ENCODE assay signal across 1 cellular context in the genomic region with DNA sequence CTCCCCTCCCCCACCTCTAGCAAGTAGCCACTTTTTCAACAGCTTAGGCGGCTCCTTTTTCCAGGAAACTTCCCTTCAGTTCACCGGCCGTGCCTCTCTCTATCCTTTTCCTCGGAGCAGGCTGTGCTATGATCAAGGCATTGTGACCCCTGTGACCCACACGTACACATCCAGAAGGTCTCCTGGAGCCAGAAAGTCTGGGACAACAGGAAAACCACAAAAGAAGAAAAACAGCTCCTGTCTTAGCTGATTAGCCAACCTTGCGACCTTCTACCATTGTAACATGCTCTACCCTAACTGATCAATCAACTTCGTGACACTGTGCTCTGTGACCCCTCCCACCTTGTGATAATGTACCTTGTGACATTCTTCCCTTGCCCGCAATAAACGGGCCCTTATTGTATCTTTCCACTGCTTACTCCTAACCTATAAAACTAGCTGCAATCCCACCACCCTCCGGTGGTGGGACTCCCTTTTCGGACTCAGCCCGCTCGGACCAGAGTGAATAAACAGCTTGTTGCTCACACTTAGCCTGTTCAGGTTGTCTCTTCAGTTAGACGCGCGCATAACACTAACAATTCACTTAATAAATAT.
A peak's percentile ranks its signal among the peaks of the same experiment; 100 is the strongest.
TF ChIP-seq lines count a peak whose summit lies in the region.

No MANE protein-coding gene starts in this region.

TF ChIP-seq in HepG2, 621 proteins besides CTCF, POLR2A, EP300 and RAD21 (continued from another document and continues in another):
- TF ChIP-seq, protein P1, sequence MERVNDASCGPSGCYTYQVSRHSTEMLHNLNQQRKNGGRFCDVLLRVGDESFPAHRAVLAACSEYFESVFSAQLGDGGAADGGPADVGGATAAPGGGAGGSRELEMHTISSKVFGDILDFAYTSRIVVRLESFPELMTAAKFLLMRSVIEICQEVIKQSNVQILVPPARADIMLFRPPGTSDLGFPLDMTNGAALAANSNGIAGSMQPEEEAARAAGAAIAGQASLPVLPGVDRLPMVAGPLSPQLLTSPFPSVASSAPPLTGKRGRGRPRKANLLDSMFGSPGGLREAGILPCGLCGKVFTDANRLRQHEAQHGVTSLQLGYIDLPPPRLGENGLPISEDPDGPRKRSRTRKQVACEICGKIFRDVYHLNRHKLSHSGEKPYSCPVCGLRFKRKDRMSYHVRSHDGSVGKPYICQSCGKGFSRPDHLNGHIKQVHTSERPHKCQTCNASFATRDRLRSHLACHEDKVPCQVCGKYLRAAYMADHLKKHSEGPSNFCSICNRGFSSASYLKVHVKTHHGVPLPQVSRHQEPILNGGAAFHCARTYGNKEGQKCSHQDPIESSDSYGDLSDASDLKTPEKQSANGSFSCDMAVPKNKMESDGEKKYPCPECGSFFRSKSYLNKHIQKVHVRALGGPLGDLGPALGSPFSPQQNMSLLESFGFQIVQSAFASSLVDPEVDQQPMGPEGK (CRISPR knock-in tag; IDR thresholded peaks at IDR 0.05), result peak; percentile 66
- TF ChIP-seq, protein P2, sequence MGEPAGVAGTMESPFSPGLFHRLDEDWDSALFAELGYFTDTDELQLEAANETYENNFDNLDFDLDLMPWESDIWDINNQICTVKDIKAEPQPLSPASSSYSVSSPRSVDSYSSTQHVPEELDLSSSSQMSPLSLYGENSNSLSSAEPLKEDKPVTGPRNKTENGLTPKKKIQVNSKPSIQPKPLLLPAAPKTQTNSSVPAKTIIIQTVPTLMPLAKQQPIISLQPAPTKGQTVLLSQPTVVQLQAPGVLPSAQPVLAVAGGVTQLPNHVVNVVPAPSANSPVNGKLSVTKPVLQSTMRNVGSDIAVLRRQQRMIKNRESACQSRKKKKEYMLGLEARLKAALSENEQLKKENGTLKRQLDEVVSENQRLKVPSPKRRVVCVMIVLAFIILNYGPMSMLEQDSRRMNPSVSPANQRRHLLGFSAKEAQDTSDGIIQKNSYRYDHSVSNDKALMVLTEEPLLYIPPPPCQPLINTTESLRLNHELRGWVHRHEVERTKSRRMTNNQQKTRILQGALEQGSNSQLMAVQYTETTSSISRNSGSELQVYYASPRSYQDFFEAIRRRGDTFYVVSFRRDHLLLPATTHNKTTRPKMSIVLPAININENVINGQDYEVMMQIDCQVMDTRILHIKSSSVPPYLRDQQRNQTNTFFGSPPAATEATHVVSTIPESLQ (CRISPR knock-in tag; conservative IDR thresholded peaks at IDR 0.05), result no peak
- peak; percentile 78 for TF ChIP-seq TEAD3 (CRISPR knock-in tag; optimal IDR thresholded peaks at IDR 0.05; ENCODE audit: borderline replicate concordance)
- TF ChIP-seq ZNF790 (CRISPR knock-in tag; IDR thresholded peaks at IDR 0.05; ENCODE audit: borderline replicate concordance), result no peak
- no peak for TF ChIP-seq GPN1 (CRISPR knock-in tag; IDR thresholded peaks at IDR 0.05; ENCODE audit: borderline replicate concordance)
- peak; percentile 57 for TF ChIP-seq TOE1 (CRISPR knock-in tag; IDR thresholded peaks at IDR 0.05)
- TF ChIP-seq EZH2 (conservative IDR thresholded peaks at IDR 0.05; ENCODE audit: low read depth, low read length), result no peak
- no peak for TF ChIP-seq ZNF761 (CRISPR knock-in tag; conservative IDR thresholded peaks at IDR 0.05)
- TF ChIP-seq, protein P3, sequence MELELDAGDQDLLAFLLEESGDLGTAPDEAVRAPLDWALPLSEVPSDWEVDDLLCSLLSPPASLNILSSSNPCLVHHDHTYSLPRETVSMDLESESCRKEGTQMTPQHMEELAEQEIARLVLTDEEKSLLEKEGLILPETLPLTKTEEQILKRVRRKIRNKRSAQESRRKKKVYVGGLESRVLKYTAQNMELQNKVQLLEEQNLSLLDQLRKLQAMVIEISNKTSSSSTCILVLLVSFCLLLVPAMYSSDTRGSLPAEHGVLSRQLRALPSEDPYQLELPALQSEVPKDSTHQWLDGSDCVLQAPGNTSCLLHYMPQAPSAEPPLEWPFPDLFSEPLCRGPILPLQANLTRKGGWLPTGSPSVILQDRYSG (CRISPR knock-in tag; IDR thresholded peaks at IDR 0.05), result no peak; the same call in 1 of the 2 replicates
- no peak for TF ChIP-seq ZNF644 (CRISPR knock-in tag; IDR thresholded peaks at IDR 0.05; ENCODE audit: low read depth)
- TF ChIP-seq, protein P4, sequence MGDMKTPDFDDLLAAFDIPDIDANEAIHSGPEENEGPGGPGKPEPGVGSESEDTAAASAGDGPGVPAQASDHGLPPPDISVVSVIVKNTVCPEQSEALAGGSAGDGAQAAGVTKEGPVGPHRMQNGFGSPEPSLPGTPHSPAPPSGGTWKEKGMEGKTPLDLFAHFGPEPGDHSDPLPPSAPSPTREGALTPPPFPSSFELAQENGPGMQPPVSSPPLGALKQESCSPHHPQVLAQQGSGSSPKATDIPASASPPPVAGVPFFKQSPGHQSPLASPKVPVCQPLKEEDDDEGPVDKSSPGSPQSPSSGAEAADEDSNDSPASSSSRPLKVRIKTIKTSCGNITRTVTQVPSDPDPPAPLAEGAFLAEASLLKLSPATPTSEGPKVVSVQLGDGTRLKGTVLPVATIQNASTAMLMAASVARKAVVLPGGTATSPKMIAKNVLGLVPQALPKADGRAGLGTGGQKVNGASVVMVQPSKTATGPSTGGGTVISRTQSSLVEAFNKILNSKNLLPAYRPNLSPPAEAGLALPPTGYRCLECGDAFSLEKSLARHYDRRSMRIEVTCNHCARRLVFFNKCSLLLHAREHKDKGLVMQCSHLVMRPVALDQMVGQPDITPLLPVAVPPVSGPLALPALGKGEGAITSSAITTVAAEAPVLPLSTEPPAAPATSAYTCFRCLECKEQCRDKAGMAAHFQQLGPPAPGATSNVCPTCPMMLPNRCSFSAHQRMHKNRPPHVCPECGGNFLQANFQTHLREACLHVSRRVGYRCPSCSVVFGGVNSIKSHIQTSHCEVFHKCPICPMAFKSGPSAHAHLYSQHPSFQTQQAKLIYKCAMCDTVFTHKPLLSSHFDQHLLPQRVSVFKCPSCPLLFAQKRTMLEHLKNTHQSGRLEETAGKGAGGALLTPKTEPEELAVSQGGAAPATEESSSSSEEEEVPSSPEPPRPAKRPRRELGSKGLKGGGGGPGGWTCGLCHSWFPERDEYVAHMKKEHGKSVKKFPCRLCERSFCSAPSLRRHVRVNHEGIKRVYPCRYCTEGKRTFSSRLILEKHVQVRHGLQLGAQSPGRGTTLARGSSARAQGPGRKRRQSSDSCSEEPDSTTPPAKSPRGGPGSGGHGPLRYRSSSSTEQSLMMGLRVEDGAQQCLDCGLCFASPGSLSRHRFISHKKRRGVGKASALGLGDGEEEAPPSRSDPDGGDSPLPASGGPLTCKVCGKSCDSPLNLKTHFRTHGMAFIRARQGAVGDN (CRISPR knock-in tag; IDR thresholded peaks at IDR 0.05), result no peak; the same call in 1 of the 2 replicates
- TF ChIP-seq EED (CRISPR knock-in tag; IDR thresholded peaks at IDR 0.05), result no peak
- no peak for TF ChIP-seq MAFK (conservative IDR thresholded peaks at IDR 0.05 in 1 of 2, IDR thresholded peaks at IDR 0.05 in 1 of 2; ENCODE audit: low read length in 2 of 2)
- TF ChIP-seq ATF7 (IDR thresholded peaks at IDR 0.05), result 0 out of 2 replicates have a peak, but pooled peaks have one; percentile 6
- TF ChIP-seq ATF7 (CRISPR knock-in tag; IDR thresholded peaks at IDR 0.05), result no peak
- no peak for TF ChIP-seq REXO4 (CRISPR knock-in tag; IDR thresholded peaks at IDR 0.05; ENCODE audit: borderline replicate concordance)
- peak; percentile 70; the same call in 1 of the 2 replicates for TF ChIP-seq ZNF772 (CRISPR knock-in tag; IDR thresholded peaks at IDR 0.05)
- TF ChIP-seq, protein P5, sequence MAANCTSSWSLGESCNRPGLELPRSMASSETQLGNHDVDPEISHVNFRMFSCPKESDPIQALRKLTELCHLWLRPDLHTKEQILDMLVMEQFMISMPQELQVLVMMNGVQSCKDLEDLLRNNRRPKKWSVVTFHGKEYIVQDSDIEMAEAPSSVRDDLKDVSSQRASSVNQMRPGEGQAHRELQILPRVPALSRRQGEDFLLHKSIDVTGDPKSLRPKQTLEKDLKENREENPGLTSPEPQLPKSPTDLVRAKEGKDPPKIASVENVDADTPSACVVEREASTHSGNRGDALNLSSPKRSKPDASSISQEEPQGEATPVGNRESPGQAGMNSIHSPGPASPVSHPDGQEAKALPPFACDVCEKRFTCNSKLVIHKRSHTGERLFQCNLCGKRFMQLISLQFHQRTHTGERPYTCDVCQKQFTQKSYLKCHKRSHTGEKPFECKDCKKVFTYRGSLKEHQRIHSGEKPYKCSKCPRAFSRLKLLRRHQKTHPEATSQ (CRISPR knock-in tag; IDR thresholded peaks at IDR 0.05; ENCODE audit: borderline replicate concordance), result no peak
- no peak for TF ChIP-seq CBX1 (IDR thresholded peaks at IDR 0.05; ENCODE audit: low read depth)
- TF ChIP-seq, protein P6, sequence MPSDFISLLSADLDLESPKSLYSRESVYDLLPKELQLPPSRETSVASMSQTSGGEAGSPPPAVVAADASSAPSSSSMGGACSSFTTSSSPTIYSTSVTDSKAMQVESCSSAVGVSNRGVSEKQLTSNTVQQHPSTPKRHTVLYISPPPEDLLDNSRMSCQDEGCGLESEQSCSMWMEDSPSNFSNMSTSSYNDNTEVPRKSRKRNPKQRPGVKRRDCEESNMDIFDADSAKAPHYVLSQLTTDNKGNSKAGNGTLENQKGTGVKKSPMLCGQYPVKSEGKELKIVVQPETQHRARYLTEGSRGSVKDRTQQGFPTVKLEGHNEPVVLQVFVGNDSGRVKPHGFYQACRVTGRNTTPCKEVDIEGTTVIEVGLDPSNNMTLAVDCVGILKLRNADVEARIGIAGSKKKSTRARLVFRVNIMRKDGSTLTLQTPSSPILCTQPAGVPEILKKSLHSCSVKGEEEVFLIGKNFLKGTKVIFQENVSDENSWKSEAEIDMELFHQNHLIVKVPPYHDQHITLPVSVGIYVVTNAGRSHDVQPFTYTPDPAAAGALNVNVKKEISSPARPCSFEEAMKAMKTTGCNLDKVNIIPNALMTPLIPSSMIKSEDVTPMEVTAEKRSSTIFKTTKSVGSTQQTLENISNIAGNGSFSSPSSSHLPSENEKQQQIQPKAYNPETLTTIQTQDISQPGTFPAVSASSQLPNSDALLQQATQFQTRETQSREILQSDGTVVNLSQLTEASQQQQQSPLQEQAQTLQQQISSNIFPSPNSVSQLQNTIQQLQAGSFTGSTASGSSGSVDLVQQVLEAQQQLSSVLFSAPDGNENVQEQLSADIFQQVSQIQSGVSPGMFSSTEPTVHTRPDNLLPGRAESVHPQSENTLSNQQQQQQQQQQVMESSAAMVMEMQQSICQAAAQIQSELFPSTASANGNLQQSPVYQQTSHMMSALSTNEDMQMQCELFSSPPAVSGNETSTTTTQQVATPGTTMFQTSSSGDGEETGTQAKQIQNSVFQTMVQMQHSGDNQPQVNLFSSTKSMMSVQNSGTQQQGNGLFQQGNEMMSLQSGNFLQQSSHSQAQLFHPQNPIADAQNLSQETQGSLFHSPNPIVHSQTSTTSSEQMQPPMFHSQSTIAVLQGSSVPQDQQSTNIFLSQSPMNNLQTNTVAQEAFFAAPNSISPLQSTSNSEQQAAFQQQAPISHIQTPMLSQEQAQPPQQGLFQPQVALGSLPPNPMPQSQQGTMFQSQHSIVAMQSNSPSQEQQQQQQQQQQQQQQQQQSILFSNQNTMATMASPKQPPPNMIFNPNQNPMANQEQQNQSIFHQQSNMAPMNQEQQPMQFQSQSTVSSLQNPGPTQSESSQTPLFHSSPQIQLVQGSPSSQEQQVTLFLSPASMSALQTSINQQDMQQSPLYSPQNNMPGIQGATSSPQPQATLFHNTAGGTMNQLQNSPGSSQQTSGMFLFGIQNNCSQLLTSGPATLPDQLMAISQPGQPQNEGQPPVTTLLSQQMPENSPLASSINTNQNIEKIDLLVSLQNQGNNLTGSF (CRISPR knock-in tag; IDR thresholded peaks at IDR 0.05), result no peak
- 0 out of 2 replicates have a peak, but pooled peaks have one; percentile 15 for TF ChIP-seq ZBTB38 (CRISPR knock-in tag; IDR thresholded peaks at IDR 0.05)
- TF ChIP-seq ZNF256 (CRISPR knock-in tag; conservative IDR thresholded peaks at IDR 0.05), result no peak
- no peak for TF ChIP-seq PHB2 (IDR thresholded peaks at IDR 0.05; ENCODE audit: partially characterized antibody)
- no peak for TF ChIP-seq NCOA1 (CRISPR knock-in tag; IDR thresholded peaks at IDR 0.05)
- TF ChIP-seq KLF9 (CRISPR knock-in tag; IDR thresholded peaks at IDR 0.05; ENCODE audit: low read depth), result 0 out of 2 replicates have a peak, but pooled peaks have one; percentile 50
- no peak for TF ChIP-seq NFRKB (IDR thresholded peaks at IDR 0.05)
- TF ChIP-seq ZNF558 (CRISPR knock-in tag; IDR thresholded peaks at IDR 0.05; ENCODE audit: borderline replicate concordance), result no peak
- TF ChIP-seq CC2D1A (CRISPR knock-in tag; IDR thresholded peaks at IDR 0.05), result no peak
- TF ChIP-seq, protein P7, sequence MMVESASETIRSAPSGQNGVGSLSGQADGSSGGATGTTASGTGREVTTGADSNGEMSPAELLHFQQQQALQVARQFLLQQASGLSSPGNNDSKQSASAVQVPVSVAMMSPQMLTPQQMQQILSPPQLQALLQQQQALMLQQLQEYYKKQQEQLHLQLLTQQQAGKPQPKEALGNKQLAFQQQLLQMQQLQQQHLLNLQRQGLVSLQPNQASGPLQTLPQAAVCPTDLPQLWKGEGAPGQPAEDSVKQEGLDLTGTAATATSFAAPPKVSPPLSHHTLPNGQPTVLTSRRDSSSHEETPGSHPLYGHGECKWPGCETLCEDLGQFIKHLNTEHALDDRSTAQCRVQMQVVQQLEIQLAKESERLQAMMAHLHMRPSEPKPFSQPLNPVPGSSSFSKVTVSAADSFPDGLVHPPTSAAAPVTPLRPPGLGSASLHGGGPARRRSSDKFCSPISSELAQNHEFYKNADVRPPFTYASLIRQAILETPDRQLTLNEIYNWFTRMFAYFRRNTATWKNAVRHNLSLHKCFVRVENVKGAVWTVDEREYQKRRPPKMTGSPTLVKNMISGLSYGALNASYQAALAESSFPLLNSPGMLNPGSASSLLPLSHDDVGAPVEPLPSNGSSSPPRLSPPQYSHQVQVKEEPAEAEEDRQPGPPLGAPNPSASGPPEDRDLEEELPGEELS (CRISPR knock-in tag; IDR thresholded peaks at IDR 0.05), result peak; percentile 85
- TF ChIP-seq CAMTA2 (CRISPR knock-in tag; IDR thresholded peaks at IDR 0.05; ENCODE audit: borderline replicate concordance), result no peak
- no peak for TF ChIP-seq ZFP36 (IDR thresholded peaks at IDR 0.05; ENCODE audit: borderline replicate concordance, low read depth, low read length, partially characterized antibody)
- peak; percentile 90 for TF ChIP-seq SOX5 (CRISPR knock-in tag; IDR thresholded peaks at IDR 0.05; ENCODE audit: borderline replicate concordance)
- TF ChIP-seq, protein P8, sequence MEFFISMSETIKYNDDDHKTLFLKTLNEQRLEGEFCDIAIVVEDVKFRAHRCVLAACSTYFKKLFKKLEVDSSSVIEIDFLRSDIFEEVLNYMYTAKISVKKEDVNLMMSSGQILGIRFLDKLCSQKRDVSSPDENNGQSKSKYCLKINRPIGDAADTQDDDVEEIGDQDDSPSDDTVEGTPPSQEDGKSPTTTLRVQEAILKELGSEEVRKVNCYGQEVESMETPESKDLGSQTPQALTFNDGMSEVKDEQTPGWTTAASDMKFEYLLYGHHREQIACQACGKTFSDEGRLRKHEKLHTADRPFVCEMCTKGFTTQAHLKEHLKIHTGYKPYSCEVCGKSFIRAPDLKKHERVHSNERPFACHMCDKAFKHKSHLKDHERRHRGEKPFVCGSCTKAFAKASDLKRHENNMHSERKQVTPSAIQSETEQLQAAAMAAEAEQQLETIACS (CRISPR knock-in tag; IDR thresholded peaks at IDR 0.05), result no peak
- no peak for TF ChIP-seq ZNF251 (CRISPR knock-in tag; IDR thresholded peaks at IDR 0.05)
- no peak for TF ChIP-seq ZNF672 (CRISPR knock-in tag; IDR thresholded peaks at IDR 0.05)
- TF ChIP-seq RELA (CRISPR knock-in tag; IDR thresholded peaks at IDR 0.05), result peak; percentile 56; the same call in 1 of the 2 replicates
- no peak for TF ChIP-seq ZNF234 (CRISPR knock-in tag; conservative IDR thresholded peaks at IDR 0.05)
- TF ChIP-seq ZNF263 (CRISPR knock-in tag; IDR thresholded peaks at IDR 0.05), result no peak
- TF ChIP-seq HDAC2 (CRISPR knock-in tag; IDR thresholded peaks at IDR 0.05), result no peak; the same call in none of the 2 replicates
- no peak for TF ChIP-seq ZNF557 (CRISPR knock-in tag; IDR thresholded peaks at IDR 0.05)
- peak; percentile 57 for TF ChIP-seq SMC3 (IDR thresholded peaks at IDR 0.05; ENCODE audit: low read length)
- TF ChIP-seq PAF1 (CRISPR knock-in tag; IDR thresholded peaks at IDR 0.05), result no peak
- TF ChIP-seq ZNF510 (CRISPR knock-in tag; IDR thresholded peaks at IDR 0.05; ENCODE audit: low read depth), result no peak
